10 cellular contexts compared by ENCODE assay signal in genomic region chr7:14902589-14902963, GRCh38. TPM values are rescaled to one million over a fixed set of nuclear protein-coding genes. Genes with fewer than 3 reads are reported as not detected.
DNase-seq lines count a peak whose midpoint lies in the region; ATAC-seq and TF ChIP-seq lines count a peak whose summit lies in the region.
"Had no signal": no experiment of that assay in that cellular context is flagged by ENCODE, and none has a peak within 500 bp of the region (broad histone marks: within the 10 kb centered on the region; RNA-seq: fewer than 3 reads in every experiment).

DGKB (minus strand) TSS chr7:14902751.

- H3K27me3 ChIP-seq in endodermal cell (ENCODE audit: control insufficient read depth, insufficient read depth, low read length, poor library complexity, severe bottlenecking): peaks cover 24% of the 10 kb centered on the region
- H3K27me3 ChIP-seq in muscle layer of duodenum (ENCODE audit: low read depth, low read length): no peaks in the 10 kb centered on the region

- H3K4me3 ChIP-seq in endodermal cell (ENCODE audit: low read length): peak within 1 kb of the TSS; percentile 69
- peak within 1 kb of the TSS; percentile 63 to 70 for H3K4me3 ChIP-seq in muscle layer of duodenum (ENCODE audit: low read depth in 1 of 2, low read length in 2 of 2)

- no peak within 1 kb of the TSS for H3K27ac Mint-ChIP-seq in endodermal cell
- H3K27ac Mint-ChIP-seq in CD14-positive monocyte: no peak within 1 kb of the TSS

- H3K9ac ChIP-seq in endodermal cell (ENCODE audit: extremely low read depth, low read length, poor library complexity, severe bottlenecking): no peak within 1 kb of the TSS

- no peaks in the 10 kb centered on the region for H3K9me3 ChIP-seq in endodermal cell (ENCODE audit: control insufficient read depth, low read length)
- H3K9me3 ChIP-seq in muscle layer of duodenum (ENCODE audit: control insufficient read depth in 1 of 2, low read length in 2 of 2): no peaks in the 10 kb centered on the region
- H3K9me3 ChIP-seq: neutrophil had no signal

- no peaks in the 10 kb centered on the region for H3K4me1 ChIP-seq in endodermal cell (ENCODE audit: control insufficient read depth, insufficient read depth, low read length)
- H3K4me1 ChIP-seq in muscle layer of duodenum (ENCODE audit: control insufficient read depth in 1 of 2, insufficient read depth in 2 of 2, low read length in 2 of 2): no peaks in the 10 kb centered on the region

- H3K36me3 ChIP-seq in endodermal cell (ENCODE audit: control insufficient read depth, insufficient read depth, low read length) (no peaks in the 10 kb centered on the region), muscle layer of duodenum (ENCODE audit: control insufficient read depth in 1 of 2, insufficient read depth in 2 of 2, low read length in 2 of 2) (no peaks in the 10 kb centered on the region)
- H3K36me3 ChIP-seq: neutrophil had no signal

- DNase-seq in AG08395 (ENCODE audit: low spot score) (peak; percentile 60), NCI-H146 (lab: John Stamatoyannopoulos, UW) (peak; percentile 70), endodermal cell (peak; percentile 71), CD14-positive monocyte (ENCODE audit: low spot score) (no peak)
- no peak for DNase-seq in activated naive CD4-positive, alpha-beta T cell treated with Interleukin-2 at 50 U/mL for 16 hours
- DNase-seq: DND-41 had no signal

- WGBS in endodermal cell (ENCODE audit: insufficient coverage in 1 of 2, insufficient read length in 1 of 2), 2 experiments: 35 to 36% methylated on average over 9 to 12 of the region's 12 CpGs

- no peak for TF ChIP-seq CTCF in endodermal cell (conservative IDR thresholded peaks at IDR 0.05)
- no peak for TF ChIP-seq CTCF in CD14-positive monocyte (IDR thresholded peaks at IDR 0.05)

- ATAC-seq in GM18858 (IDR thresholded peaks at IDR 0.05; ENCODE audit: unreplicated experiment): no peak
- no peak for ATAC-seq in HG02981 (IDR thresholded peaks at IDR 0.05; ENCODE audit: unreplicated experiment)

- intact Hi-C loops in CD14-positive monocyte (cut with micrococcal nuclease): no loop called here

- peak within 1 kb of the TSS; percentile 10 for H3K27ac ChIP-seq in endodermal cell (ENCODE audit: low read depth, low read length)
- peak within 1 kb of the TSS; percentile 7 for H3K27ac ChIP-seq in muscle layer of duodenum (ENCODE audit: low read length)
- H3K27ac ChIP-seq: neutrophil had no signal

- H3K36me3 Mint-ChIP-seq in endodermal cell (ENCODE audit: low read depth): no peaks in the 10 kb centered on the region
- no peaks in the 10 kb centered on the region for H3K36me3 Mint-ChIP-seq in CD14-positive monocyte

- H3K4me3 Mint-ChIP-seq in endodermal cell: no peak within 1 kb of the TSS
- no peak within 1 kb of the TSS for H3K4me3 Mint-ChIP-seq in CD14-positive monocyte

- H3K9me3 Mint-ChIP-seq in endodermal cell (no peaks in the 10 kb centered on the region), CD14-positive monocyte (peaks cover 0 to 2% (median 0%) of the 10 kb centered on the region in 7 donors)

- H3K27me3 Mint-ChIP-seq in endodermal cell (ENCODE audit: insufficient read depth) (no peaks in the 10 kb centered on the region), CD14-positive monocyte (ENCODE audit: low read depth in 3 of 3) (no peaks in the 10 kb centered on the region)

- H3K4me1 Mint-ChIP-seq in endodermal cell (peaks cover 9% of the 10 kb centered on the region), CD14-positive monocyte (no peaks in the 10 kb centered on the region)

RNA-seq across cellular contexts. Expression of gene DGKB, which starts in this region (rescaled TPM):
- total RNA-seq in endodermal cell: 1 to 10 TPM; 5.1 to 5.2 TPM
- polyA plus RNA-seq in endodermal cell (2013, experiment 1 of 2): 1.3 TPM
- polyA plus RNA-seq in endodermal cell (2013, experiment 2 of 2): 1.5 TPM
- not detected for polyA plus RNA-seq in CD14-positive monocyte

Comparison
In these comparisons a context has a peak if more than half of its experiments do, and no peak if none do; other contexts are left out.
1. DNase-seq: peak in AG08395 (single experiment), NCI-H146 (single experiment) and endodermal cell (single experiment); none in activated naive CD4-positive, alpha-beta T cell treated with Interleukin-2 at 50 U/mL for 16 hours (single experiment) and CD14-positive monocyte (single experiment).